In genomic region chr6:79586548-79586947, GRCh38 we compare ENCODE assay signal across 11 cellular contexts. TPM values are rescaled to one million over a fixed set of nuclear protein-coding genes. Genes with fewer than 3 reads are reported as not detected.
DNase-seq lines count a peak whose midpoint lies in the region; ATAC-seq and TF ChIP-seq lines count a peak whose summit lies in the region.
"Had no signal": no experiment of that assay in that cellular context is flagged by ENCODE, and none has a peak within 500 bp of the region (broad histone marks: within the 10 kb centered on the region; RNA-seq: fewer than 3 reads in every experiment).

No MANE protein-coding gene starts in this region.

- TF ChIP-seq POLR2A in lower leg skin (IDR thresholded peaks at IDR 0.05) = no peak

- no peaks in the 10 kb centered on the region for H3K4me1 Mint-ChIP-seq in nephron progenitor cell

- no peaks in the 10 kb centered on the region for H3K27me3 Mint-ChIP-seq in nephron progenitor cell (ENCODE audit: low read depth, poor library complexity)

- ATAC-seq in heart right ventricle = no peak
- ATAC-seq in GM21737 (IDR thresholded peaks at IDR 0.05; ENCODE audit: unreplicated experiment) = no peak

- peak; percentile 9; the same call in 1 of the 2 replicates for TF ChIP-seq RAD21 in Ishikawa (IDR thresholded peaks at IDR 0.05; ENCODE audit: low read depth)

- DNase-seq in GM03348 (ENCODE audit: low spot score) (peak; percentile 46), T47D (ENCODE audit: low read depth in 1 of 2, low spot score in 1 of 2) (peak; percentile 5 to 54), nephron progenitor cell (no peak), lower leg skin (ENCODE audit: low spot score in 2 of 2) (no peak), heart right ventricle (no peak), coronary artery (ENCODE audit: low spot score) (no peak)
- DNase-seq: cerebellar nuclear complex, T-helper 1 cell had no signal

- H3K27ac ChIP-seq in heart right ventricle (no peak overlapping the region), coronary artery (no peak overlapping the region)
- H3K27ac ChIP-seq: parathyroid adenoma had no signal

- peaks cover 9% of the 10 kb centered on the region for H3K36me3 Mint-ChIP-seq in nephron progenitor cell (ENCODE audit: low read depth)

- intact Hi-C loops in lower leg skin (cut with DNase I; ENCODE audit: low total_unique reads) (no loop called here), heart right ventricle (cut with DNase I) (no loop called here)

- H3K36me3 ChIP-seq in heart right ventricle = no peaks in the 10 kb centered on the region

- in situ Hi-C loops in T47D (cut with HindIII; ENCODE audit: low pct_unique_long_range_greater_than_20kb, low sequenced_read_pairs) = no loop called here

- no peak for TF ChIP-seq EP300 in Ishikawa (IDR thresholded peaks at IDR 0.05; ENCODE audit: borderline replicate concordance)

- H3K27ac Mint-ChIP-seq in nephron progenitor cell = peak overlapping the region; percentile 63

- no peak overlapping the region for H3K4me3 ChIP-seq in lower leg skin (ENCODE audit: low read depth, poor library complexity, severe bottlenecking)
- H3K4me3 ChIP-seq in heart right ventricle = no peak overlapping the region
- H3K4me3 ChIP-seq in coronary artery = no peak overlapping the region

- H3K27me3 ChIP-seq in heart right ventricle = no peaks in the 10 kb centered on the region

- TF ChIP-seq CTCF in nephron progenitor cell (IDR thresholded peaks at IDR 0.05) = no peak
- no peak for TF ChIP-seq CTCF in lower leg skin (IDR thresholded peaks at IDR 0.05)
- TF ChIP-seq CTCF in heart right ventricle (IDR thresholded peaks at IDR 0.05) = peak in 4 of 9 donors; percentile 5 to 37 (median 18)
- no peak for TF ChIP-seq CTCF in coronary artery (IDR thresholded peaks at IDR 0.05)

- peaks cover 0 to 28% (median 3%) of the 10 kb centered on the region in 11 donors for H3K9me3 ChIP-seq in heart right ventricle

- H3K9me3 Mint-ChIP-seq in nephron progenitor cell = peaks cover 22% of the 10 kb centered on the region

- no peaks in the 10 kb centered on the region for H3K4me1 ChIP-seq in heart right ventricle
- H3K4me1 ChIP-seq: parathyroid adenoma had no signal

- H3K4me3 Mint-ChIP-seq in nephron progenitor cell = no peak overlapping the region

TF ChIP-seq in Ishikawa, 13 proteins besides CTCF, POLR2A, EP300 and RAD21:
- TF ChIP-seq USF1 (IDR thresholded peaks at IDR 0.05) = no peak
- TF ChIP-seq ZBTB7A (IDR thresholded peaks at IDR 0.05; ENCODE audit: low read depth) = no peak
- TF ChIP-seq REST (IDR thresholded peaks at IDR 0.05; ENCODE audit: low read depth) = no peak
- TF ChIP-seq TCF12 (IDR thresholded peaks at IDR 0.05; ENCODE audit: low read depth) = no peak
- TF ChIP-seq CREB1 (IDR thresholded peaks at IDR 0.05; ENCODE audit: low read depth) = no peak
- TF ChIP-seq NFIC (IDR thresholded peaks at IDR 0.05) = no peak
- TF ChIP-seq MAX (IDR thresholded peaks at IDR 0.05) = no peak
- TF ChIP-seq TAF1 (IDR thresholded peaks at IDR 0.05; ENCODE audit: low read depth) = no peak
- no peak for TF ChIP-seq CEBPB (IDR thresholded peaks at IDR 0.05)
- TF ChIP-seq FOXM1 (IDR thresholded peaks at IDR 0.05; ENCODE audit: borderline replicate concordance, low read depth) = no peak
- TF ChIP-seq EGR1 (IDR thresholded peaks at IDR 0.05) = no peak
- no peak for TF ChIP-seq TEAD4 (IDR thresholded peaks at IDR 0.05)
- TF ChIP-seq YY1 (IDR thresholded peaks at IDR 0.05; ENCODE audit: low read depth) = no peak

RNA-seq across cellular contexts. Expression of gene SH3BGRL2, which starts 44.6 kb away (rescaled TPM):
- total RNA-seq in lower leg skin = 10 to 100 TPM; 18.2 to 65.4 (median 40.1) TPM
- total RNA-seq in heart right ventricle = 1 to 10 TPM; 4.1 to 8.6 (median 5.0) TPM
- polyA plus RNA-seq in heart right ventricle = 1 to 10 TPM; 4.4 to 5.2 TPM

RNA-seq across cellular contexts. Expression of gene LCA5, which starts 49.3 kb away (rescaled TPM):
- total RNA-seq in lower leg skin = 1 to 10 TPM; 1.8 to 2.8 (median 2.2) TPM
- 1 to 10 TPM; 1.4 to 2.7 (median 2.2) TPM for total RNA-seq in heart right ventricle
- 1 to 10 TPM in 1 of 2 donors, under 1 TPM in 1; 0.94 to 1.1 TPM for polyA plus RNA-seq in heart right ventricle

Comparison
In these comparisons a context has a peak if more than half of its experiments do, and no peak if none do; other contexts are left out.
1. DNase-seq: peak in GM03348 (single experiment) and T47D (2 of 2); none in nephron progenitor cell (single experiment), lower leg skin (0 of 2), heart right ventricle (0 of 2) and coronary artery (single experiment).